In genomic region chr2:113829270-113829669, GRCh38 we compare ENCODE assay signal across 18 cellular contexts.
DNase-seq lines count a peak whose midpoint lies in the region; ATAC-seq and TF ChIP-seq lines count a peak whose summit lies in the region.
"Had no signal": no experiment of that assay in that cellular context is flagged by ENCODE, and none has a peak within 500 bp of the region (broad histone marks: within the 10 kb centered on the region; RNA-seq: fewer than 3 reads in every experiment).

No MANE protein-coding gene starts in this region.

- POLR2A ChIA-PET in Caco-2 (lab: Charles Lee): no interaction called here
- POLR2A ChIA-PET in activated CD4-positive, alpha-beta memory T cell treated with anti-CD3 and anti-CD28 coated beads, Interleukin-2, amount 10 ng/mL, durations not matched to agents 7 days and 5 days (lab: Charles Lee): no interaction called here
- POLR2A ChIA-PET in A673 (lab: Charles Lee; ENCODE audit: low non-redundant PET): no interaction called here

- H4K5ac ChIP-seq in mesendoderm (ENCODE audit: low read length): no peak overlapping the region

- H3K18ac ChIP-seq in mesendoderm (ENCODE audit: low read length): peak overlapping the region; percentile 18

- DNase-seq in Caco-2: no peak
- DNase-seq in NCI-H226: peak; percentile 20
- peak; percentile 10 to 68 for DNase-seq in cardiac fibroblast (ENCODE audit: low read depth in 2 of 2)
- no peak for DNase-seq in mesendoderm
- DNase-seq in activated CD4-positive, alpha-beta memory T cell treated with anti-CD3 and anti-CD28 coated beads, Interleukin-2, amount 10 ng/mL, durations not matched to agents 7 days and 5 days: no peak
- DNase-seq in A673 (ENCODE audit: low spot score): no peak
- DNase-seq: 8988T; C1 segment of cervical spinal cord; CD4-positive, alpha-beta memory T cell; COR-L47; DMS153; DND-41; GOT3; HFFc6 had no signal

- H3K36me3 ChIP-seq in Caco-2 (ENCODE audit: control insufficient read depth, insufficient read depth, low read length) (no peaks in the 10 kb centered on the region), mesendoderm (ENCODE audit: control insufficient read depth, insufficient read depth, low read length) (no peaks in the 10 kb centered on the region), A673 (ENCODE audit: insufficient read depth, low read length, poor library complexity, severe bottlenecking) (no peaks in the 10 kb centered on the region)
- H3K36me3 ChIP-seq: HAP-1 had no signal

- no peaks in the 10 kb centered on the region for H3K27me3 Mint-ChIP-seq in Caco-2 (ENCODE audit: insufficient read depth, unreplicated experiment)
- no peaks in the 10 kb centered on the region for H3K27me3 Mint-ChIP-seq in activated CD4-positive, alpha-beta memory T cell treated with anti-CD3 and anti-CD28 coated beads, Interleukin-2, amount 10 ng/mL, durations not matched to agents 7 days and 5 days
- H3K27me3 Mint-ChIP-seq: CD4-positive, alpha-beta memory T cell had no signal

- H2BK15ac ChIP-seq in mesendoderm (replicated peaks; ENCODE audit: low read depth): no peak overlapping the region

- H3K4me3 Mint-ChIP-seq in Caco-2 (ENCODE audit: unreplicated experiment): no peak overlapping the region
- no peak overlapping the region for H3K4me3 Mint-ChIP-seq in activated CD4-positive, alpha-beta memory T cell treated with anti-CD3 and anti-CD28 coated beads, Interleukin-2, amount 10 ng/mL, durations not matched to agents 7 days and 5 days
- H3K4me3 Mint-ChIP-seq: CD4-positive, alpha-beta memory T cell; HFFc6 had no signal

- no peak overlapping the region for H3K56ac ChIP-seq in mesendoderm (ENCODE audit: low read length)

- no CpG with 5 or more reads among the region's 2 CpGs for WGBS in mesendoderm (ENCODE audit: extremely low coverage, insufficient coverage, low lambda C conversion rate)

- H3K27ac Mint-ChIP-seq in Caco-2 (ENCODE audit: unreplicated experiment): peak overlapping the region; percentile 92
- H3K27ac Mint-ChIP-seq in activated CD4-positive, alpha-beta memory T cell treated with anti-CD3 and anti-CD28 coated beads, Interleukin-2, amount 10 ng/mL, durations not matched to agents 7 days and 5 days: no peak overlapping the region
- H3K27ac Mint-ChIP-seq: CD4-positive, alpha-beta memory T cell; HFFc6 had no signal

- no peaks in the 10 kb centered on the region for H3K79me1 ChIP-seq in mesendoderm (ENCODE audit: low read length)

- intact Hi-C loops in Caco-2 (cut with micrococcal nuclease; ENCODE audit: unreplicated experiment): no loop called here
- intact Hi-C loops in A673 (cut with micrococcal nuclease; ENCODE audit: unreplicated experiment): no loop called here

- H4K8ac ChIP-seq in mesendoderm (ENCODE audit: low read depth, low read length): no peak overlapping the region

- H3K9ac ChIP-seq in mesendoderm (ENCODE audit: low read length): no peak overlapping the region

- H3K4me3 ChIP-seq in Caco-2 (ENCODE audit: low read depth, low read length) (no peak overlapping the region), cardiac fibroblast (replicated peaks in 1 of 2; ENCODE audit: low read depth in 2 of 2, low read length in 2 of 2) (no peak overlapping the region), mesendoderm (ENCODE audit: low read length) (no peak overlapping the region), A673 (ENCODE audit: low read depth, low read length, poor library complexity, severe bottlenecking) (no peak overlapping the region)
- H3K4me3 ChIP-seq: A549, GM12878, HAP-1 had no signal

- H3K4ac ChIP-seq in mesendoderm (ENCODE audit: low read depth, low read length): no peak overlapping the region

- TF ChIP-seq CTCF in Caco-2 (IDR thresholded peaks at IDR 0.05; ENCODE audit: insufficient read depth in 1 of 2, low read depth in 1 of 2, low read length in 1 of 2, severe bottlenecking in 1 of 2, unreplicated experiment in 1 of 2) (no peak), cardiac fibroblast (IDR thresholded peaks at IDR 0.05; ENCODE audit: low read depth, low read length) (no peak), A673 (conservative IDR thresholded peaks at IDR 0.05; ENCODE audit: low read depth, low read length) (no peak)

- H3K9me3 ChIP-seq in Caco-2 (peaks cover 8% of the 10 kb centered on the region; the same call in 1 of the 2 replicates), A673 (ENCODE audit: low read depth, low read length, poor library complexity, severe bottlenecking) (no peaks in the 10 kb centered on the region)
- H3K9me3 ChIP-seq: A549, HAP-1 had no signal

- H3K4me2 ChIP-seq in mesendoderm (ENCODE audit: low read length): no peak overlapping the region
- H3K4me2 ChIP-seq: A549 had no signal

- H3K4me1 ChIP-seq in Caco-2 (peaks cover 65% of the 10 kb centered on the region), mesendoderm (ENCODE audit: control insufficient read depth, low read depth, low read length) (peaks cover 11% of the 10 kb centered on the region), A673 (ENCODE audit: insufficient read depth, low read length, poor library complexity, severe bottlenecking) (no peaks in the 10 kb centered on the region)
- H3K4me1 ChIP-seq: HAP-1 had no signal

- CTCF ChIA-PET in Caco-2 (lab: Charles Lee): no interaction called here
- CTCF ChIA-PET in activated CD4-positive, alpha-beta memory T cell treated with anti-CD3 and anti-CD28 coated beads, Interleukin-2, amount 10 ng/mL, durations not matched to agents 7 days and 5 days (lab: Charles Lee): interaction anchor here (0.5 kb wide), 1 partner anchor 36 kb away, joined by 3 read pairs; no protein-coding TSS in a partner anchor
- CTCF ChIA-PET in A673 (lab: Charles Lee): no interaction called here

- no peak overlapping the region for H2BK5ac ChIP-seq in mesendoderm (ENCODE audit: low read length)

- no peak overlapping the region for H2BK120ac ChIP-seq in mesendoderm (ENCODE audit: low read depth, low read length)

- no TSS peak for BruUV-seq in Caco-2 (replicated peaks; lab: Mats Ljungman, UMichigan)
- BruUV-seq in A673 (replicated peaks; lab: Mats Ljungman, UMichigan): no TSS peak

- peaks cover 7% of the 10 kb centered on the region for H3K9me3 Mint-ChIP-seq in Caco-2 (ENCODE audit: unreplicated experiment)
- H3K9me3 Mint-ChIP-seq in activated CD4-positive, alpha-beta memory T cell treated with anti-CD3 and anti-CD28 coated beads, Interleukin-2, amount 10 ng/mL, durations not matched to agents 7 days and 5 days: peaks cover 5% of the 10 kb centered on the region
- H3K9me3 Mint-ChIP-seq: CD4-positive, alpha-beta memory T cell; HFFc6 had no signal

- ATAC-seq in GM21423 (IDR thresholded peaks at IDR 0.05; ENCODE audit: unreplicated experiment): no peak
- ATAC-seq: A549, GM12878 had no signal

- H3K23ac ChIP-seq in mesendoderm (ENCODE audit: low read length): no peak overlapping the region

- H3K27ac ChIP-seq in mesendoderm (ENCODE audit: low read depth, low read length) (no peak overlapping the region), A673 (ENCODE audit: low read depth, low read length, poor library complexity, severe bottlenecking) (no peak overlapping the region)
- H3K27ac ChIP-seq: A549 had no signal

- peaks cover 24% of the 10 kb centered on the region for H3K36me3 Mint-ChIP-seq in Caco-2 (ENCODE audit: insufficient read depth, unreplicated experiment)
- peaks cover 5% of the 10 kb centered on the region for H3K36me3 Mint-ChIP-seq in activated CD4-positive, alpha-beta memory T cell treated with anti-CD3 and anti-CD28 coated beads, Interleukin-2, amount 10 ng/mL, durations not matched to agents 7 days and 5 days (ENCODE audit: low read depth)

- no peaks in the 10 kb centered on the region for H3K79me2 ChIP-seq in mesendoderm (ENCODE audit: control insufficient read depth, insufficient read depth, low read length)

- H3K27me3 ChIP-seq in Caco-2 (replicated peaks; ENCODE audit: control insufficient read depth, insufficient read depth, low read length) (no peaks in the 10 kb centered on the region), mesendoderm (ENCODE audit: insufficient read depth, low read length, poor library complexity) (no peaks in the 10 kb centered on the region), A673 (replicated peaks; ENCODE audit: insufficient read depth, low read depth, low read length, poor library complexity) (no peaks in the 10 kb centered on the region)

- H2AK5ac ChIP-seq in mesendoderm (ENCODE audit: low read length): no peak overlapping the region

- H3K4me1 Mint-ChIP-seq in Caco-2 (ENCODE audit: low read depth, unreplicated experiment): peaks cover 44% of the 10 kb centered on the region
- H3K4me1 Mint-ChIP-seq in activated CD4-positive, alpha-beta memory T cell treated with anti-CD3 and anti-CD28 coated beads, Interleukin-2, amount 10 ng/mL, durations not matched to agents 7 days and 5 days: no peaks in the 10 kb centered on the region
- H3K4me1 Mint-ChIP-seq: CD4-positive, alpha-beta memory T cell had no signal

Comparison
In these comparisons a context has a peak if more than half of its experiments do, and no peak if none do; other contexts are left out.
1. DNase-seq: peak in NCI-H226 (single experiment) and cardiac fibroblast (2 of 2); none in Caco-2 (0 of 2), mesendoderm (single experiment), activated CD4-positive, alpha-beta memory T cell treated with anti-CD3 and anti-CD28 coated beads, Interleukin-2, amount 10 ng/mL, durations not matched to agents 7 days and 5 days (single experiment) and A673 (single experiment).